ENCODE assay signal across 8 cellular contexts in the genomic region with DNA sequence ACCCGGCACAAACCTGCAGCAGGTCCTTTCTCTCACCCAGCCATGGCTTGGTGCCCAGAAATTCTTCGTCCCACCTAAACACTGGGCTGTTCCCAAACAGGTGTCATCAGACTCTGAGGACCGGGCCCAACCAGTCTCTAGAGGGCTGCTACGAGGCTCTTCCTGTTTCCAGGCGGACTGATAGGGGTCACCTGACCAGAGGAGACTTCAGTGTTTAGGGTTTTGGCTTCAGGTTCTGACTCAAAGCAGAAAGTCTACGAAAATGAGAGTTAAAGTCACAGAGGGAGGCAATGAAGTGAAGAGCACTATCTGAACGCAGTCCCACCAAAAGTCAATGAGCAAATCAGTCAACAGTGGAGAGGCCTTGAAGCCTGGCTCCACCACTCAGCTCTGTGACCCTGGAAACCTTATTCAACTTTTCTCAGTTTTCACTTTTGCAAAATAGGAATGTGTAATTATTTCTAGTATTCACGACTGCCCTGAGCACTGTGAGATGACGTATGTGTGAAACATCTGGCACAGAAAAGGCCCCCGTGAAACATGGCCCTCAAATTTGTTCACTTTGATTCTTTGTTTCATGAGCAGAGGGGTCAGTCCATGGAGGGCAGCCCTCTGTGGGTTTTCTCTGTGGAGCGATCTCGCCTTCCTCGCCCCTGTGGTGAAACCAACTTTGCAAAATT.
A peak's percentile ranks its signal among the peaks of the same experiment; 100 is the strongest.
DNase-seq lines count a peak whose midpoint lies in the region; ATAC-seq lines count a peak whose summit lies in the region.

No MANE protein-coding gene starts in this region.

- no peaks in the 10 kb centered on the region for H3K4me1 Mint-ChIP-seq in activated naive CD8-positive, alpha-beta T cell treated with anti-CD3 and anti-CD28 coated beads for 36 hours
- no peaks in the 10 kb centered on the region for H3K4me1 Mint-ChIP-seq in T-helper 17 cell

- H3K36me3 Mint-ChIP-seq in activated naive CD8-positive, alpha-beta T cell treated with anti-CD3 and anti-CD28 coated beads for 36 hours = no peaks in the 10 kb centered on the region
- H3K36me3 Mint-ChIP-seq in T-helper 17 cell (ENCODE audit: low read depth) = no peaks in the 10 kb centered on the region

- DNase-seq in cerebellum (ENCODE audit: low spot score) (peak; percentile 12), T-helper 1 cell (no peak), medulla oblongata (ENCODE audit: extremely low spot score) (no peak), T-helper 17 cell (no peak)
- DNase-seq in activated naive CD8-positive, alpha-beta T cell treated with anti-CD3 and anti-CD28 coated beads for 36 hours = no peak

- peaks cover 2% of the 10 kb centered on the region for H3K9me3 ChIP-seq in T-helper 17 cell (ENCODE audit: control insufficient read depth, low read length, poor library complexity, severe bottlenecking)

- no peaks in the 10 kb centered on the region for H3K27me3 Mint-ChIP-seq in activated naive CD8-positive, alpha-beta T cell treated with anti-CD3 and anti-CD28 coated beads for 36 hours
- H3K27me3 Mint-ChIP-seq in T-helper 17 cell = no peaks in the 10 kb centered on the region

- no peak overlapping the region for H3K27ac Mint-ChIP-seq in activated naive CD8-positive, alpha-beta T cell treated with anti-CD3 and anti-CD28 coated beads for 36 hours
- H3K27ac Mint-ChIP-seq in T-helper 17 cell = no peak overlapping the region

- H3K4me3 Mint-ChIP-seq in activated naive CD8-positive, alpha-beta T cell treated with anti-CD3 and anti-CD28 coated beads for 36 hours = no peak overlapping the region
- no peak overlapping the region for H3K4me3 Mint-ChIP-seq in T-helper 17 cell

- ATAC-seq in GM18868 (IDR thresholded peaks at IDR 0.05; ENCODE audit: unreplicated experiment) (peak; percentile 90), GM21529 (IDR thresholded peaks at IDR 0.05; ENCODE audit: unreplicated experiment) (peak; percentile 95), HG03196 (IDR thresholded peaks at IDR 0.05; ENCODE audit: unreplicated experiment) (peak; percentile 61), T-helper 17 cell (no peak)

- H3K9me3 Mint-ChIP-seq in activated naive CD8-positive, alpha-beta T cell treated with anti-CD3 and anti-CD28 coated beads for 36 hours = no peaks in the 10 kb centered on the region
